Comparison of ENCODE assay signal across 1 cellular context in genomic region chr1:38271116-38271633, GRCh38.
TF ChIP-seq lines count a peak whose summit lies in the region.

No MANE protein-coding gene starts in this region.

TF ChIP-seq in HEK293, 187 proteins besides CTCF, POLR2A, EP300 and RAD21 (continued from another document):
- TF ChIP-seq, protein P1, sequence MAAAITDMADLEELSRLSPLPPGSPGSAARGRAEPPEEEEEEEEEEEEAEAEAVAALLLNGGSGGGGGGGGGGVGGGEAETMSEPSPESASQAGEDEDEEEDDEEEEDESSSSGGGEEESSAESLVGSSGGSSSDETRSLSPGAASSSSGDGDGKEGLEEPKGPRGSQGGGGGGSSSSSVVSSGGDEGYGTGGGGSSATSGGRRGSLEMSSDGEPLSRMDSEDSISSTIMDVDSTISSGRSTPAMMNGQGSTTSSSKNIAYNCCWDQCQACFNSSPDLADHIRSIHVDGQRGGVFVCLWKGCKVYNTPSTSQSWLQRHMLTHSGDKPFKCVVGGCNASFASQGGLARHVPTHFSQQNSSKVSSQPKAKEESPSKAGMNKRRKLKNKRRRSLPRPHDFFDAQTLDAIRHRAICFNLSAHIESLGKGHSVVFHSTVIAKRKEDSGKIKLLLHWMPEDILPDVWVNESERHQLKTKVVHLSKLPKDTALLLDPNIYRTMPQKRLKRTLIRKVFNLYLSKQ (tag by site-specific recombination; IDR thresholded peaks at IDR 0.05; ENCODE audit: borderline replicate concordance) = no peak
- TF ChIP-seq YY1 (tag by site-specific recombination; IDR thresholded peaks at IDR 0.05) (no peak), KLF9 (tag by site-specific recombination; IDR thresholded peaks at IDR 0.05; ENCODE audit: low read depth) (no peak), ZNF658 (tag by site-specific recombination; IDR thresholded peaks at IDR 0.05) (no peak)
